Comparison of ENCODE assay signal across 9 cellular contexts in the genomic region with DNA sequence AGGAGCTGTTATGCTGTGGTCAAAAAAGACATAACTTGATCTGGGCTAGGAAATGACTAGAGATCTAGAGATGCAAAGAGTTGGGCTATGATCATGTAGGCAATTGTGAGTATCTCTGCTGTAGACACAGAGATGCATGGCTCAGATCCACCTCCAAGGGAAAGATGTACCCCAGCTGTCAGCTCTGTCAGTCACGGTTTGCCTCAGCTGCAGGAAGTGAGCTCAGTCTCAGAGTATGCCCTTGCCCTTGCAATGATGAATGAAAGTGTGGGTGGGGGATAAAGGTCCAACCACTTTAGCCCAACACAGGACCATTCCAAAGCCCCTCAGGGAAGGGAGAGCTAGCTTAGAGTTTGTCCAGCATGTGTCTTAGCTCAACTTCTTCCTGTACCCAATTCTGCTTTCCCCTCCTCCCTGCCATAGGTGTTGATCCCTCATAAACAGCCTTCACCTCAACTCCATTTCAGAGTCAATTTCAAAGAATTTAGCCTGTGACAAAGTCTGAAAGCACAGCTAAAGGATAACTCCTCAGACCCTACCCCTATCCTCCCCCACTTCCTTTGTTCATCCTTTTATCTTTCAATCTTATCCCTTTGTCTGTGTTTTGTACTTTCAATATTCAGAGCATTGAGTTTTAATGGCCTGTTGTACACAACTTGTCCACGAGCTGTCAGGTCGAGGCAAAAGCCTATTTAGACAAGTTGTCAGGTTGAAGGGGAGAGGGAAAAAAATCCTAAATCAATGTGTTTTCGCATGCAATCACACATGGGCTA.
DNase-seq lines count a peak whose midpoint lies in the region; ATAC-seq and TF ChIP-seq lines count a peak whose summit lies in the region.
"Had no signal": no experiment of that assay in that cellular context is flagged by ENCODE, and none has a peak within 500 bp of the region (broad histone marks: within the 10 kb centered on the region; RNA-seq: fewer than 3 reads in every experiment).

No MANE protein-coding gene starts in this region.

- H3K9me3 Mint-ChIP-seq in activated CD4-positive, alpha-beta memory T cell treated with anti-CD3 and anti-CD28 coated beads, Interleukin-2, amount 10 ng/mL, durations not matched to agents 7 days and 5 days, result no peaks in the 10 kb centered on the region
- no peaks in the 10 kb centered on the region for H3K9me3 Mint-ChIP-seq in Calu3 (ENCODE audit: low read depth, unreplicated experiment)

- H3K27me3 Mint-ChIP-seq in activated CD4-positive, alpha-beta memory T cell treated with anti-CD3 and anti-CD28 coated beads, Interleukin-2, amount 10 ng/mL, durations not matched to agents 7 days and 5 days, result no peaks in the 10 kb centered on the region
- H3K27me3 Mint-ChIP-seq in Calu3 (ENCODE audit: unreplicated experiment), result no peaks in the 10 kb centered on the region

- H3K27ac ChIP-seq in AG04450 (ENCODE audit: low read depth, low read length), result peak overlapping the region; percentile 52

- H3K4me1 Mint-ChIP-seq in activated CD4-positive, alpha-beta memory T cell treated with anti-CD3 and anti-CD28 coated beads, Interleukin-2, amount 10 ng/mL, durations not matched to agents 7 days and 5 days, result peaks cover 9% of the 10 kb centered on the region
- H3K4me1 Mint-ChIP-seq in Calu3 (ENCODE audit: low read depth, unreplicated experiment), result no peaks in the 10 kb centered on the region

- POLR2A ChIA-PET in AG04450 (lab: Yijun Ruan, JAX), result no interaction called here
- POLR2A ChIA-PET in activated CD4-positive, alpha-beta memory T cell treated with anti-CD3 and anti-CD28 coated beads, Interleukin-2, amount 10 ng/mL, durations not matched to agents 7 days and 5 days (lab: Charles Lee), result no interaction called here

- no TSS peak for BruUV-seq in Calu3 (replicated peaks; lab: Mats Ljungman, UMichigan)

- TF ChIP-seq CTCF in AG04450 (IDR thresholded peaks at IDR 0.05; ENCODE audit: low read depth, low read length) (no peak), Calu3 (IDR thresholded peaks at IDR 0.05; ENCODE audit: unreplicated experiment) (no peak)

- ATAC-seq in GM18873 (IDR thresholded peaks at IDR 0.05; ENCODE audit: low FRiP score, unreplicated experiment) (peak; percentile 87), HG02938 (IDR thresholded peaks at IDR 0.05; ENCODE audit: unreplicated experiment) (peak; percentile 84)

- no peaks in the 10 kb centered on the region for H3K9me3 ChIP-seq in AG04450 (ENCODE audit: control insufficient read depth, insufficient read depth, low read length)

- CTCF ChIA-PET in AG04450 (lab: Charles Lee) (no interaction called here), Calu3 (lab: Charles Lee) (interaction anchor here (0.5 to 1.2 kb wide), 2 partner anchors 17 to 272 kb away, joined by 3 read pairs; no protein-coding TSS in a partner anchor)
- CTCF ChIA-PET in activated CD4-positive, alpha-beta memory T cell treated with anti-CD3 and anti-CD28 coated beads, Interleukin-2, amount 10 ng/mL, durations not matched to agents 7 days and 5 days (lab: Charles Lee), result no interaction called here

- H3K27me3 ChIP-seq in AG04450 (ENCODE audit: control insufficient read depth, insufficient read depth, low read length), result no peaks in the 10 kb centered on the region

- no peak overlapping the region for H3K4me3 ChIP-seq in AG04450 (ENCODE audit: low read depth, low read length)

- no peaks in the 10 kb centered on the region for H3K36me3 Mint-ChIP-seq in activated CD4-positive, alpha-beta memory T cell treated with anti-CD3 and anti-CD28 coated beads, Interleukin-2, amount 10 ng/mL, durations not matched to agents 7 days and 5 days (ENCODE audit: low read depth)
- no peaks in the 10 kb centered on the region for H3K36me3 Mint-ChIP-seq in Calu3 (ENCODE audit: insufficient read depth, unreplicated experiment)

- DNase-seq in AG04450 (ENCODE audit: low read depth, low spot score) (peak; percentile 33), NCI-H2107 treated with DMSO at 0.1 percent for 48 hours (lab: John Stamatoyannopoulos, UW; ENCODE audit: unreplicated experiment) (no peak), midbrain (lab: John Stamatoyannopoulos, UW) (no peak), NCI-H2227 treated with DMSO at 0.1 percent for 48 hours (lab: John Stamatoyannopoulos, UW) (no peak), Calu3 (no peak)
- DNase-seq in activated CD4-positive, alpha-beta memory T cell treated with anti-CD3 and anti-CD28 coated beads, Interleukin-2, amount 10 ng/mL, durations not matched to agents 7 days and 5 days, result peak; percentile 19
- DNase-seq: DMS79 had no signal

- H3K4me3 Mint-ChIP-seq in activated CD4-positive, alpha-beta memory T cell treated with anti-CD3 and anti-CD28 coated beads, Interleukin-2, amount 10 ng/mL, durations not matched to agents 7 days and 5 days, result no peak overlapping the region
- no peak overlapping the region for H3K4me3 Mint-ChIP-seq in Calu3 (ENCODE audit: low read depth, unreplicated experiment)

- intact Hi-C loops in Calu3 (cut with micrococcal nuclease; ENCODE audit: unreplicated experiment), result no loop called here

- no peak overlapping the region for H3K27ac Mint-ChIP-seq in activated CD4-positive, alpha-beta memory T cell treated with anti-CD3 and anti-CD28 coated beads, Interleukin-2, amount 10 ng/mL, durations not matched to agents 7 days and 5 days
- H3K27ac Mint-ChIP-seq in Calu3 (ENCODE audit: unreplicated experiment), result no peak overlapping the region

Comparison
In these comparisons a context has a peak if more than half of its experiments do, and no peak if none do; other contexts are left out.
1. DNase-seq: peak in AG04450 (single experiment) and activated CD4-positive, alpha-beta memory T cell treated with anti-CD3 and anti-CD28 coated beads, Interleukin-2, amount 10 ng/mL, durations not matched to agents 7 days and 5 days (single experiment); none in NCI-H2107 treated with DMSO at 0.1 percent for 48 hours (single experiment), midbrain (single experiment), NCI-H2227 treated with DMSO at 0.1 percent for 48 hours (single experiment) and Calu3 (single experiment).